Comparison of ENCODE assay signal across 24 cellular contexts in genomic region chr7:158527902-158528502, GRCh38.
"Had no signal": no experiment of that assay in that cellular context is flagged by ENCODE, and none has a peak within 500 bp of the region (broad histone marks: within the 10 kb centered on the region; RNA-seq: fewer than 3 reads in every experiment).

No MANE protein-coding gene starts in this region.

- H3K4me2 ChIP-seq: smooth muscle cell had no signal

- DNase-seq: activated CD4-positive, alpha-beta memory T cell treated with anti-CD3 and anti-CD28 coated beads, Interleukin-2, amount 10 ng/mL, durations not matched to agents 7 days and 5 days; activated CD4-positive, alpha-beta T cell treated with anti-CD3 and anti-CD28 coated beads, Interleukin-2, amount 10 ng/mL, durations not matched to agents 24 days and 14 days; activated effector memory CD4-positive, alpha-beta T cell treated with Interleukin-2 at 50 U/mL for 16 hours; activated naive CD4-positive, alpha-beta T cell treated with anti-CD3 and anti-CD28 coated beads for 36 hours; activated T-cell treated with anti-CD3 and anti-CD28 coated beads, Interleukin-2, amount 50 U/mL, for 72 hours; aorta; dermis blood vessel endothelial cell; effector CD8-positive, alpha-beta T cell; erythroblast; foreskin fibroblast; lower lobe of right lung; naive B cell; sigmoid colon; stimulated activated CD4-positive, alpha-beta T cell treated with anti-CD3 and anti-CD28 coated beads, Interleukin-15, amount 100 ng/mL, for 24 hours; stomach; T1000; transverse colon had no signal

- H3K9me3 Mint-ChIP-seq: activated CD4-positive, alpha-beta memory T cell treated with anti-CD3 and anti-CD28 coated beads, Interleukin-2, amount 10 ng/mL, durations not matched to agents 7 days and 5 days; activated CD4-positive, alpha-beta T cell treated with anti-CD3 and anti-CD28 coated beads, Interleukin-2, amount 10 ng/mL, durations not matched to agents 24 days and 14 days; activated naive CD4-positive, alpha-beta T cell treated with anti-CD3 and anti-CD28 coated beads for 36 hours; activated T-cell treated with anti-CD3 and anti-CD28 coated beads, Interleukin-2, amount 50 U/mL, for 72 hours; naive B cell; stimulated activated memory B cell treated with anti-CD40 and anti-IgM and Interleukin-4, amounts not matched to agents 10 μg/mL and 1 μg/mL and 100 μg/mL, for 72 hours; T-helper 1 cell treated with Interleukin-12 subunit alpha and Interleukin-12 subunit beta and Interleukin-4 antibody, amounts not matched to agents 30 μg/mL and 1 μg/mL, for 36 hours had no signal

- H3K4me3 ChIP-seq: lower lobe of right lung, sigmoid colon, smooth muscle cell, stomach, suprapubic skin, transverse colon had no signal

- H3K4me1 Mint-ChIP-seq: activated CD4-positive, alpha-beta memory T cell treated with anti-CD3 and anti-CD28 coated beads, Interleukin-2, amount 10 ng/mL, durations not matched to agents 7 days and 5 days; activated CD4-positive, alpha-beta T cell treated with anti-CD3 and anti-CD28 coated beads, Interleukin-2, amount 10 ng/mL, durations not matched to agents 24 days and 14 days had no signal

- H3K4me3 Mint-ChIP-seq: activated CD4-positive, alpha-beta memory T cell treated with anti-CD3 and anti-CD28 coated beads, Interleukin-2, amount 10 ng/mL, durations not matched to agents 7 days and 5 days; activated CD4-positive, alpha-beta T cell treated with anti-CD3 and anti-CD28 coated beads, Interleukin-2, amount 10 ng/mL, durations not matched to agents 24 days and 14 days; activated naive CD4-positive, alpha-beta T cell treated with anti-CD3 and anti-CD28 coated beads for 36 hours; activated T-cell treated with anti-CD3 and anti-CD28 coated beads, Interleukin-2, amount 50 U/mL, for 72 hours; brain; stimulated activated memory B cell treated with anti-CD40 and anti-IgM and Interleukin-4, amounts not matched to agents 10 μg/mL and 1 μg/mL and 100 μg/mL, for 72 hours; T-helper 1 cell treated with Interleukin-12 subunit alpha and Interleukin-12 subunit beta and Interleukin-4 antibody, amounts not matched to agents 30 μg/mL and 1 μg/mL, for 36 hours had no signal

- H3K27me3 Mint-ChIP-seq: activated CD4-positive, alpha-beta memory T cell treated with anti-CD3 and anti-CD28 coated beads, Interleukin-2, amount 10 ng/mL, durations not matched to agents 7 days and 5 days; activated CD4-positive, alpha-beta T cell treated with anti-CD3 and anti-CD28 coated beads, Interleukin-2, amount 10 ng/mL, durations not matched to agents 24 days and 14 days; brain had no signal

- H3K4me1 ChIP-seq: lower lobe of right lung, sigmoid colon, suprapubic skin, transverse colon had no signal

- ATAC-seq: activated CD4-positive, CD25-positive, alpha-beta regulatory T cell treated with anti-CD3 and anti-CD28 coated beads, Interleukin-2, amount 50 U/mL, for 24 hours; activated T-cell treated with anti-CD3 and anti-CD28 coated beads, Interleukin-2, amount 50 U/mL, for 72 hours; left lobe of liver; lower lobe of right lung; stimulated activated memory B cell treated with anti-CD40 and anti-IgM and Interleukin-4, amounts not matched to agents 10 μg/mL and 1 μg/mL and 100 μg/mL, for 72 hours had no signal

- H3K36me3 Mint-ChIP-seq: naive B cell; stimulated activated memory B cell treated with anti-CD40 and anti-IgM and Interleukin-4, amounts not matched to agents 10 μg/mL and 1 μg/mL and 100 μg/mL, for 72 hours had no signal

- H3K27ac Mint-ChIP-seq: activated CD4-positive, alpha-beta memory T cell treated with anti-CD3 and anti-CD28 coated beads, Interleukin-2, amount 10 ng/mL, durations not matched to agents 7 days and 5 days; activated CD4-positive, alpha-beta T cell treated with anti-CD3 and anti-CD28 coated beads, Interleukin-2, amount 10 ng/mL, durations not matched to agents 24 days and 14 days; activated naive CD4-positive, alpha-beta T cell treated with anti-CD3 and anti-CD28 coated beads for 36 hours; activated T-cell treated with anti-CD3 and anti-CD28 coated beads, Interleukin-2, amount 50 U/mL, for 72 hours; naive B cell; stimulated activated memory B cell treated with anti-CD40 and anti-IgM and Interleukin-4, amounts not matched to agents 10 μg/mL and 1 μg/mL and 100 μg/mL, for 72 hours; T-helper 1 cell treated with Interleukin-12 subunit alpha and Interleukin-12 subunit beta and Interleukin-4 antibody, amounts not matched to agents 30 μg/mL and 1 μg/mL, for 36 hours had no signal

- H3K36me3 ChIP-seq: lower lobe of right lung, sigmoid colon, stomach, suprapubic skin, transverse colon had no signal

- H3K27ac ChIP-seq: lower lobe of right lung, sigmoid colon, stomach, suprapubic skin, transverse colon had no signal

- H3K9me3 ChIP-seq: lower lobe of right lung, sigmoid colon, stomach, suprapubic skin, transverse colon had no signal

- H3K27me3 ChIP-seq: sigmoid colon, transverse colon had no signal
